Comparison of ENCODE assay signal across 29 cellular contexts in genomic region chr3:194527726-194528125, GRCh38. TPM values are rescaled to one million over a fixed set of nuclear protein-coding genes. Genes with fewer than 3 reads are reported as not detected.
A peak's percentile ranks its signal among the peaks of the same experiment; 100 is the strongest.
DNase-seq lines count a peak whose midpoint lies in the region; ATAC-seq, FAIRE-seq and TF ChIP-seq lines count a peak whose summit lies in the region.
"Had no signal": no experiment of that assay in that cellular context is flagged by ENCODE, and none has a peak within 500 bp of the region (broad histone marks: within the 10 kb centered on the region; RNA-seq: fewer than 3 reads in every experiment).

No MANE protein-coding gene starts in this region.

- H3K4me3 Mint-ChIP-seq in Calu3 (ENCODE audit: low read depth, unreplicated experiment) (peak overlapping the region; percentile 41), natural killer cell (no peak overlapping the region)
- H3K4me3 Mint-ChIP-seq: activated CD8-positive, alpha-beta T cell treated with anti-CD3 and anti-CD28 coated beads for 36 hours; activated naive CD4-positive, alpha-beta T cell treated with anti-CD3 and anti-CD28 coated beads, Interleukin-2, amount 50 U/mL, for 24 hours; activated T-helper 17 cell treated with anti-CD3 and anti-CD28 coated beads, Interleukin-2, amount 50 U/mL, for 72 hours; neural progenitor cell had no signal

- POLR2A ChIA-PET in Panc1 (lab: Charles Lee), result interaction anchor here (0.6 kb wide), 1 partner anchor 914 kb away, joined by 3 read pairs; no protein-coding TSS in a partner anchor
- POLR2A ChIA-PET in endothelial cell of umbilical vein (lab: Charles Lee), result interaction anchor here (0.6 to 0.9 kb wide), 3 partner anchors 41 to 67 kb away, joined by 3 to 7 read pairs (median 6); partner anchors contain the start of gene ATP13A3

- H3K27ac Mint-ChIP-seq in Calu3 (ENCODE audit: unreplicated experiment) (peak overlapping the region; percentile 89), natural killer cell (no peak overlapping the region)
- H3K27ac Mint-ChIP-seq: activated CD8-positive, alpha-beta T cell treated with anti-CD3 and anti-CD28 coated beads for 36 hours; activated naive CD4-positive, alpha-beta T cell treated with anti-CD3 and anti-CD28 coated beads, Interleukin-2, amount 50 U/mL, for 24 hours; neural progenitor cell had no signal

- TF ChIP-seq POLR2A in endothelial cell of umbilical vein (IDR thresholded peaks at IDR 0.05; ENCODE audit: low read depth, low read length), result no peak

- ATAC-seq in Panc1 (0 out of 2 replicates have a peak, but pooled peaks have one; percentile 6), GM19452 (IDR thresholded peaks at IDR 0.05; ENCODE audit: unreplicated experiment) (no peak), natural killer cell (no peak)
- ATAC-seq: activated CD8-positive, alpha-beta T cell treated with anti-CD3 and anti-CD28 coated beads for 36 hours had no signal

- H3K4me1 ChIP-seq in Panc1 (ENCODE audit: control insufficient read depth, insufficient read depth, low read length) (no peaks in the 10 kb centered on the region; the same call in 1 of the 2 replicates), endothelial cell of umbilical vein (ENCODE audit: control insufficient read depth, extremely low read depth, insufficient read depth, low read length) (peaks cover 14% of the 10 kb centered on the region), smooth muscle cell (ENCODE audit: low read depth) (no peaks in the 10 kb centered on the region)
- H3K4me1 ChIP-seq: neural progenitor cell, spleen had no signal

- H2AFZ ChIP-seq in endothelial cell of umbilical vein (ENCODE audit: low read depth, low read length) (no peak overlapping the region), smooth muscle cell (ENCODE audit: low read depth) (no peak overlapping the region)
- H2AFZ ChIP-seq: neural progenitor cell had no signal

- H3K9ac ChIP-seq in endothelial cell of umbilical vein (replicated peaks; ENCODE audit: extremely low read depth, insufficient read depth, low read length) (peak overlapping the region; percentile 74), smooth muscle cell (ENCODE audit: low read depth) (no peak overlapping the region)
- H3K9ac ChIP-seq: neural progenitor cell had no signal

- TF ChIP-seq CTCF in Calu3 (IDR thresholded peaks at IDR 0.05; ENCODE audit: unreplicated experiment) (no peak), Panc1 (IDR thresholded peaks at IDR 0.05) (no peak), endothelial cell of umbilical vein (IDR thresholded peaks at IDR 0.05; ENCODE audit: extremely low read depth in 1 of 2, insufficient read depth in 1 of 2, low read depth in 1 of 2, low read length in 2 of 2) (no peak), smooth muscle cell (IDR thresholded peaks at IDR 0.05; ENCODE audit: borderline replicate concordance, insufficient read depth, poor library complexity, severe bottlenecking) (no peak), natural killer cell (IDR thresholded peaks at IDR 0.05) (no peak)

- FAIRE-seq in endothelial cell of umbilical vein (lab: Jason Lieb, UNC), result no peak
- FAIRE-seq: colon, G401.6 had no signal

- H3K4me2 ChIP-seq in endothelial cell of umbilical vein (ENCODE audit: insufficient read depth, low read length) (no peak overlapping the region), smooth muscle cell (no peak overlapping the region)
- H3K4me2 ChIP-seq: neural progenitor cell had no signal

- in situ Hi-C loops in Panc1 (cut with HindIII; ENCODE audit: low pct_unique_long_range_greater_than_20kb, low sequenced_read_pairs), result no loop called here

- dilution Hi-C loops in endothelial cell of umbilical vein (cut with MboI; ENCODE audit: extremely low pct_ligation_motif_present, low sequenced_read_pairs), result no loop called here

- H3K9me1 ChIP-seq in endothelial cell of umbilical vein (replicated peaks; ENCODE audit: control insufficient read depth, extremely low read depth, insufficient read depth, low read length), result no peaks in the 10 kb centered on the region

- H3K36me3 ChIP-seq in Panc1 (ENCODE audit: control insufficient read depth, insufficient read depth, low read length) (no peaks in the 10 kb centered on the region), endothelial cell of umbilical vein (ENCODE audit: control insufficient read depth in 2 of 2, extremely low read depth in 1 of 2, insufficient read depth in 2 of 2, low read length in 2 of 2) (no peaks in the 10 kb centered on the region), smooth muscle cell (ENCODE audit: low read depth) (no peaks in the 10 kb centered on the region)
- H3K36me3 ChIP-seq: BLaER1 treated with 17β-estradiol and CSF1 and Interleukin-3, amounts not matched to agents 10 nM and 100 nM; neural progenitor cell; spleen; tibial artery had no signal

- no peaks in the 10 kb centered on the region for H3K27me3 ChIP-seq in Panc1 (ENCODE audit: control insufficient read depth, insufficient read depth, low read length)
- no peaks in the 10 kb centered on the region for H3K27me3 ChIP-seq in endothelial cell of umbilical vein (ENCODE audit: control insufficient read depth in 2 of 2, insufficient read depth in 2 of 2, low read length in 2 of 2)
- no peaks in the 10 kb centered on the region for H3K27me3 ChIP-seq in smooth muscle cell (ENCODE audit: low read depth)
- H3K27me3 ChIP-seq: BLaER1 treated with 17β-estradiol and CSF1 and Interleukin-3, amounts not matched to agents 10 nM and 100 nM; neural progenitor cell; spleen; tibial artery had no signal

- CTCF ChIA-PET in Calu3 (lab: Charles Lee) (interaction anchor here (0.6 to 1.2 kb wide), 11 partner anchors 8 to 950 kb away, joined by 3 to 6 read pairs (median 4); no protein-coding TSS in a partner anchor), Panc1 (lab: Charles Lee) (no interaction called here), endothelial cell of umbilical vein (lab: Charles Lee) (interaction anchor here (0.6 to 1.4 kb wide), 8 partner anchors 10 to 67 kb away, joined by 3 to 5 read pairs (median 4); no protein-coding TSS in a partner anchor)

- H3K9me3 ChIP-seq in Panc1 (ENCODE audit: control insufficient read depth, insufficient read depth, low read depth, low read length), result no peaks in the 10 kb centered on the region
- H3K9me3 ChIP-seq in endothelial cell of umbilical vein (replicated peaks; ENCODE audit: control insufficient read depth, insufficient read depth, low read length), result no peaks in the 10 kb centered on the region
- no peaks in the 10 kb centered on the region for H3K9me3 ChIP-seq in smooth muscle cell (replicated peaks; ENCODE audit: low read depth)
- H3K9me3 ChIP-seq: spleen, tibial artery had no signal

- no peaks in the 10 kb centered on the region for H3K27me3 Mint-ChIP-seq in Calu3 (ENCODE audit: unreplicated experiment)
- peaks cover 0 to 13% of the 10 kb centered on the region in 2 donors for H3K27me3 Mint-ChIP-seq in natural killer cell (ENCODE audit: low read depth in 2 of 2)
- H3K27me3 Mint-ChIP-seq: activated CD8-positive, alpha-beta T cell treated with anti-CD3 and anti-CD28 coated beads for 36 hours; activated naive CD4-positive, alpha-beta T cell treated with anti-CD3 and anti-CD28 coated beads, Interleukin-2, amount 50 U/mL, for 24 hours had no signal

- H3K79me2 ChIP-seq in endothelial cell of umbilical vein (ENCODE audit: control insufficient read depth, insufficient read depth, low read length), result no peaks in the 10 kb centered on the region
- H3K79me2 ChIP-seq in smooth muscle cell (ENCODE audit: low read depth), result no peaks in the 10 kb centered on the region

- H3K9me3 Mint-ChIP-seq in Calu3 (ENCODE audit: low read depth, unreplicated experiment), result no peaks in the 10 kb centered on the region
- no peaks in the 10 kb centered on the region for H3K9me3 Mint-ChIP-seq in natural killer cell
- H3K9me3 Mint-ChIP-seq: activated CD8-positive, alpha-beta T cell treated with anti-CD3 and anti-CD28 coated beads for 36 hours; activated naive CD4-positive, alpha-beta T cell treated with anti-CD3 and anti-CD28 coated beads, Interleukin-2, amount 50 U/mL, for 24 hours; activated T-helper 17 cell treated with anti-CD3 and anti-CD28 coated beads, Interleukin-2, amount 50 U/mL, for 72 hours had no signal

- H3K36me3 Mint-ChIP-seq in Calu3 (ENCODE audit: insufficient read depth, unreplicated experiment) (peaks cover 11% of the 10 kb centered on the region), natural killer cell (no peaks in the 10 kb centered on the region)
- H3K36me3 Mint-ChIP-seq: activated naive CD4-positive, alpha-beta T cell treated with anti-CD3 and anti-CD28 coated beads, Interleukin-2, amount 50 U/mL, for 24 hours; neural progenitor cell had no signal

- 0 out of 2 replicates have a peak overlapping the region, but pooled peaks have one; percentile 56 for H3K27ac ChIP-seq in Panc1 (ENCODE audit: low read length)
- H3K27ac ChIP-seq in endothelial cell of umbilical vein (ENCODE audit: insufficient read depth, low read depth, low read length), result peak overlapping the region; percentile 93
- peak overlapping the region; percentile 28 for H3K27ac ChIP-seq in smooth muscle cell (ENCODE audit: low read depth)
- H3K27ac ChIP-seq: neural progenitor cell had no signal

- intact Hi-C loops in Calu3 (cut with micrococcal nuclease; ENCODE audit: unreplicated experiment) (no loop called here), Panc1 (cut with micrococcal nuclease; ENCODE audit: unreplicated experiment) (no loop called here), endothelial cell of umbilical vein (cut with micrococcal nuclease) (loop anchor here (1.0 to 2.0 kb wide), 5 partner anchors 10 to 58 kb away; partner anchors contain the start of gene ATP13A3), natural killer cell (cut with micrococcal nuclease) (no loop called here)

- DNase-seq in Calu3 (no peak), Panc1 (ENCODE audit: low read depth, low spot score) (no peak), endothelial cell of umbilical vein (ENCODE audit: low read depth, low spot score) (no peak), smooth muscle cell (lab: John Stamatoyannopoulos, UW; ENCODE audit: unreplicated experiment) (no peak), natural killer cell (no peak)
- no peak for DNase-seq in activated naive CD4-positive, alpha-beta T cell (lab: John Stamatoyannopoulos, UW)
- DNase-seq: activated CD8-positive, alpha-beta memory T cell treated with anti-CD3 and anti-CD28 coated beads, Interleukin-2, amount 50 U/mL, for 48 hours; activated CD8-positive, alpha-beta T cell treated with anti-CD3 and anti-CD28 coated beads for 36 hours; amygdala; DMS79; effector CD4-positive, alpha-beta T cell; NCI-H1436; NCI-H2081 treated with DMSO at 0.1 percent for 48 hours; NCI-H2227 treated with DMSO at 0.1 percent for 48 hours; NCI-H526; NK-92 treated with Interleukin-12 subunit alpha and Interleukin-12 subunit beta, amount 100 ng/mL, for 24 hours; SHP77 treated with DMSO at 0.1 percent for 48 hours; spleen; stimulated activated CD4-positive, alpha-beta T cell treated with anti-CD3 and anti-CD28 coated beads, Interleukin-2, amount 100 ng/mL, for 24 hours; stimulated activated CD8-positive, alpha-beta memory T cell treated with anti-CD3 and anti-CD28 coated beads, Interleukin-4, amount 100 ng/mL, for 48 hours; T-helper 9 cell had no signal

- no CpG with 5 or more reads among the region's 2 CpGs for WGBS in smooth muscle cell (ENCODE audit: low lambda C conversion rate)

- peaks cover 36% of the 10 kb centered on the region for H3K4me1 Mint-ChIP-seq in Calu3 (ENCODE audit: low read depth, unreplicated experiment)
- no peaks in the 10 kb centered on the region for H3K4me1 Mint-ChIP-seq in natural killer cell
- H3K4me1 Mint-ChIP-seq: activated naive CD4-positive, alpha-beta T cell treated with anti-CD3 and anti-CD28 coated beads, Interleukin-2, amount 50 U/mL, for 24 hours had no signal

- H3F3A ChIP-seq in smooth muscle cell (ENCODE audit: low read depth), result peaks cover 2% of the 10 kb centered on the region

- H3K4me3 ChIP-seq in Panc1 (ENCODE audit: low read depth in 2 of 2, low read length in 2 of 2) (no peak overlapping the region), endothelial cell of umbilical vein (replicated peaks in 1 of 3; ENCODE audit: insufficient read depth in 1 of 3, low read depth in 1 of 3, low read length in 3 of 3) (no peak overlapping the region), smooth muscle cell (no peak overlapping the region)
- H3K4me3 ChIP-seq: BLaER1 treated with 17β-estradiol and CSF1 and Interleukin-3, amounts not matched to agents 10 nM and 100 nM; neural progenitor cell; tibial artery had no signal

- BruUV-seq in Calu3 (replicated peaks; lab: Mats Ljungman, UMichigan) (no TSS peak), Panc1 (replicated peaks; lab: Mats Ljungman, UMichigan) (no TSS peak), endothelial cell of umbilical vein (replicated peaks; lab: Mats Ljungman, UMichigan) (no TSS peak)

- H4K20me1 ChIP-seq in endothelial cell of umbilical vein (replicated peaks; ENCODE audit: control insufficient read depth, extremely low read depth, insufficient read depth, low read length), result no peaks in the 10 kb centered on the region
- no peaks in the 10 kb centered on the region for H4K20me1 ChIP-seq in smooth muscle cell (ENCODE audit: low read depth)
- H4K20me1 ChIP-seq: BLaER1 treated with 17β-estradiol and CSF1 and Interleukin-3, amounts not matched to agents 10 nM and 100 nM had no signal

RNA-seq across cellular contexts. Expression of gene ATP13A3, which starts 40.9 kb away (rescaled TPM):
- 229 and 237 TPM in 2 replicates for total RNA-seq in Calu3 (2022)
- total RNA-seq in Panc1 (2021; ENCODE audit: unreplicated experiment), result 169 TPM
- 34.8 TPM for polyA plus RNA-seq in Panc1 (2012; ENCODE audit: insufficient read length)
- 56.8 and 59.0 TPM in 2 replicates for total RNA-seq in endothelial cell of umbilical vein
- polyA plus RNA-seq in endothelial cell of umbilical vein, result 10.4 and 12.0 TPM in 2 replicates
- 14.0 and 14.8 TPM in 2 replicates for polyA plus RNA-seq in endothelial cell of umbilical vein (2011; cell fraction: cytosol; rRNA removed)
- polyA plus RNA-seq in endothelial cell of umbilical vein (2011; cell fraction: nucleus; rRNA removed), result 31.6 and 47.8 TPM in 2 replicates
- polyA plus RNA-seq in endothelial cell of umbilical vein (2012), result 23.3 and 38.7 TPM in 2 replicates
- 47.0 and 56.5 TPM in 2 replicates for polyA minus RNA-seq in endothelial cell of umbilical vein
- 84.8 TPM for polyA minus RNA-seq in endothelial cell of umbilical vein (2011; cell fraction: cytosol; rRNA and poly(A)+ RNA removed)
- 70.9 and 131 TPM in 2 replicates for polyA minus RNA-seq in endothelial cell of umbilical vein (2011; cell fraction: nucleus; rRNA and poly(A)+ RNA removed)
- total RNA-seq in smooth muscle cell, result 65.3 and 128 TPM in 2 replicates
- polyA plus RNA-seq in smooth muscle cell, result 13.0 and 13.5 TPM in 2 replicates
- total RNA-seq in natural killer cell, result 10 to 100 TPM; 62.9 to 79.2 (median 64.2) TPM

Comparison
In these comparisons a context has a peak if more than half of its experiments do, and no peak if none do; other contexts are left out.
1. H3K27ac ChIP-seq: peak in every context shown above with its lines; median percentile 93 in endothelial cell of umbilical vein; 56 in Panc1; 28 in smooth muscle cell.